8 cellular contexts compared by ENCODE assay signal in the genomic region with DNA sequence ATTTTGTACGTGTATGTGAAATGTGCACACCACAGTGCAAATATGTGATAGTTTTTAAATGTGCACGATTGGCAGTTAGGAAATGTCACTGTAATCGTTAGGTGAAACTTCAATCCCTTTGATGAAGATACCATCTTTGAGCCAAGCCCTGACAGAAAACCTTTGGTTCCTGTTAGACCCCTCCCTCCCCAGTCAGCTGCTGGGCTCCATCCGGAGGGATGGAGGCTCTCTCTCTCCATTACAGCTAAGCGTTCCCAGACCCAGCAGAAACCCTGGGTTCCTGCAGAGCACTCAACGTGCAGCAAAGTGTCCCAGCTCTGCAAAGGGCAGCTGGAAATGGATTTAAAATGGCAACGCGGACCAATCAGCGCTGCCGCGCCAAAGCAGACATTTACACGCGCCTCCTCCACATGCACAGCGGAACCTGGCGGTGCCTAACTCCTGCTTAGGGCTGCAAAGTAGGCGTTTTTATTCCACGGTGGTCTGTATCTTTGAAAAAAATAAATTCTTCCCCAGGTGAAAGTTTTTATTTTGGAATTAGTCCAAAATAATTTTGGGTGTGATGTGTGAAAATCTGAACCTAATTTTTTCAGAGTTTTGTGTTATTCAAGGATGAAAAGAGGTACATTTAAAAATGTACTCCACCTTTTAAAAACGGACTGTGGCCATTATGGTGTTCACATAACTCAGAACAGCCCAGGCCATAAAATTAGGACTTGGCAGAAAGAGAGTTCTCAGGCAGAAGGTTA. TPM values are rescaled to one million over a fixed set of nuclear protein-coding genes. Genes with fewer than 3 reads are reported as not detected.
A peak's percentile ranks its signal among the peaks of the same experiment; 100 is the strongest.
DNase-seq lines count a peak whose midpoint lies in the region; ATAC-seq lines count a peak whose summit lies in the region.

No MANE protein-coding gene starts in this region.

- peak overlapping the region; percentile 56 for H3K4me3 Mint-ChIP-seq in dendritic cell treated with granulocyte-macrophage colony-stimulating factor and Interleukin-4, amounts not matched to agents 40 ng/mL and 50 ng/mL, for 4 days
- peak overlapping the region; percentile 57 to 88 (median 82) for H3K4me3 Mint-ChIP-seq in naive B cell

- intact Hi-C loops in dendritic cell treated with granulocyte-macrophage colony-stimulating factor and Interleukin-4, amounts not matched to agents 40 ng/mL and 50 ng/mL, for 4 days (cut with micrococcal nuclease) = loop anchor here (5.0 kb wide), 1 partner anchor 59 kb away; no protein-coding TSS in a partner anchor

- H3K9me3 Mint-ChIP-seq in dendritic cell treated with granulocyte-macrophage colony-stimulating factor and Interleukin-4, amounts not matched to agents 40 ng/mL and 50 ng/mL, for 4 days = no peaks in the 10 kb centered on the region
- peaks cover 0 to 8% (median 5%) of the 10 kb centered on the region in 7 donors for H3K9me3 Mint-ChIP-seq in naive B cell

- DNase-seq in G401 (ENCODE audit: low spot score) (peak; percentile 68), NCI-H226 (peak; percentile 20), naive B cell (no peak), activated gamma-delta T cell treated with Interleukin-2 at 50 U/mL for 16 hours (no peak)
- DNase-seq in activated effector memory CD4-positive, alpha-beta T cell treated with Interleukin-2 at 50 U/mL for 16 hours = no peak

- ATAC-seq in naive B cell (ENCODE audit: low read depth in 2 of 2) = peak in 1 of 2 donors; percentile 31
- no peak for ATAC-seq in HG02970 (IDR thresholded peaks at IDR 0.05; ENCODE audit: low FRiP score, unreplicated experiment)
- no peak for ATAC-seq in HG03175 (IDR thresholded peaks at IDR 0.05; ENCODE audit: unreplicated experiment)

- peaks cover 34% of the 10 kb centered on the region for H3K4me1 Mint-ChIP-seq in dendritic cell treated with granulocyte-macrophage colony-stimulating factor and Interleukin-4, amounts not matched to agents 40 ng/mL and 50 ng/mL, for 4 days (ENCODE audit: low read depth)
- H3K4me1 Mint-ChIP-seq in naive B cell = peaks cover 19 to 35% (median 21%) of the 10 kb centered on the region in 3 donors

- H3K27ac Mint-ChIP-seq in dendritic cell treated with granulocyte-macrophage colony-stimulating factor and Interleukin-4, amounts not matched to agents 40 ng/mL and 50 ng/mL, for 4 days = no peak overlapping the region
- H3K27ac Mint-ChIP-seq in naive B cell = peak overlapping the region in 1 of 6 donors; percentile 82

- H3K36me3 Mint-ChIP-seq in dendritic cell treated with granulocyte-macrophage colony-stimulating factor and Interleukin-4, amounts not matched to agents 40 ng/mL and 50 ng/mL, for 4 days (ENCODE audit: low read depth) = peaks cover 8% of the 10 kb centered on the region
- H3K36me3 Mint-ChIP-seq in naive B cell = peaks cover 0 to 8% of the 10 kb centered on the region in 2 donors

- peaks cover 55% of the 10 kb centered on the region for H3K27me3 Mint-ChIP-seq in dendritic cell treated with granulocyte-macrophage colony-stimulating factor and Interleukin-4, amounts not matched to agents 40 ng/mL and 50 ng/mL, for 4 days
- H3K27me3 Mint-ChIP-seq in naive B cell = peaks cover 50 to 69% (median 63%) of the 10 kb centered on the region in 3 donors

- in situ Hi-C loops in G401 (cut with HindIII; ENCODE audit: low sequenced_read_pairs) = no loop called here

RNA-seq across cellular contexts. Expression of a gene that starts 1.4 kb away (rescaled TPM):
- 185 and 254 TPM in 2 replicates for total RNA-seq in G401 (2014; rRNA removed; shearing (Covaris generic))
- not detected for polyA plus RNA-seq in naive B cell (ENCODE audit: low read depth in 6 of 6)

Comparison
In these comparisons a context has a peak if more than half of its experiments do, and no peak if none do; other contexts are left out.
1. DNase-seq: peak in G401 (single experiment) and NCI-H226 (single experiment); none in naive B cell (single experiment), activated effector memory CD4-positive, alpha-beta T cell treated with Interleukin-2 at 50 U/mL for 16 hours (single experiment) and activated gamma-delta T cell treated with Interleukin-2 at 50 U/mL for 16 hours (single experiment).